22 cellular contexts compared by ENCODE assay signal in genomic region chr7:68752485-68752884, GRCh38.
"Had no signal": no experiment of that assay in that cellular context is flagged by ENCODE, and none has a peak within 500 bp of the region (broad histone marks: within the 10 kb centered on the region; RNA-seq: fewer than 3 reads in every experiment).

No MANE protein-coding gene starts in this region.

- H3K27me3 ChIP-seq: body of pancreas, thyroid gland, upper lobe of right lung had no signal

- DNase-seq: activated CD4-positive, alpha-beta T cell treated with anti-CD3 and anti-CD28 coated beads for 4 hours; activated CD4-positive, alpha-beta T cell treated with anti-CD3 and anti-CD28 coated beads, Interleukin-2, amount 50 U/mL, for 4 hours; activated naive CD4-positive, alpha-beta T cell; activated T-cell treated with anti-CD3 and anti-CD28 coated beads for 4 hours; activated T-cell treated with anti-CD3 and anti-CD28 coated beads, Interleukin-2, amount 50 U/mL, for 72 hours; body of pancreas; dorsolateral prefrontal cortex; effector memory CD4-positive, alpha-beta T cell; foreskin fibroblast; heart right ventricle; mammary epithelial cell; naive thymus-derived CD4-positive, alpha-beta T cell; nucleus accumbens; stimulated activated CD4-positive, alpha-beta T cell treated with anti-CD3 and anti-CD28 coated beads, Interleukin-4, amount 100 ng/mL, for 4 hours; stimulated activated CD8-positive, alpha-beta memory T cell treated with anti-CD3 and anti-CD28 coated beads, Interleukin-4, amount 100 ng/mL, for 48 hours; stimulated activated naive CD8-positive, alpha-beta T cell treated with anti-CD3 and anti-CD28 coated beads, Interleukin-15, amount 100 ng/mL, for 72 hours; thyroid gland; upper lobe of right lung had no signal

- ATAC-seq: activated naive CD4-positive, alpha-beta T cell treated with anti-CD3 and anti-CD28 coated beads, Interleukin-2, amount 50 U/mL, for 72 hours; activated T-cell treated with anti-CD3 and anti-CD28 coated beads, Interleukin-2, amount 50 U/mL, for 72 hours; body of pancreas; naive thymus-derived CD4-positive, alpha-beta T cell; stimulated activated memory B cell treated with anti-CD40 and anti-IgM and Interleukin-4, amounts not matched to agents 10 μg/mL and 1 μg/mL and 100 μg/mL, for 72 hours; stimulated activated naive CD8-positive, alpha-beta T cell treated with anti-CD3 and anti-CD28 coated beads, Interleukin-15, amount 100 ng/mL, for 72 hours; upper lobe of right lung had no signal

- H3K4me3 ChIP-seq: body of pancreas, coronary artery, dorsolateral prefrontal cortex, heart right ventricle, thyroid gland, upper lobe of right lung had no signal

- H3K4me1 ChIP-seq: body of pancreas, heart right ventricle, thyroid gland, upper lobe of right lung had no signal

- H3K27ac ChIP-seq: body of pancreas, coronary artery, dorsolateral prefrontal cortex, heart right ventricle, thyroid gland, upper lobe of right lung, VCaP had no signal

- H3K36me3 ChIP-seq: heart right ventricle, thyroid gland, upper lobe of right lung had no signal

- H3K9me3 ChIP-seq: body of pancreas, heart right ventricle, thyroid gland, upper lobe of right lung had no signal
